23 cellular contexts compared by ENCODE assay signal in genomic region chr1:172427191-172427590, GRCh38. TPM values are rescaled to one million over a fixed set of nuclear protein-coding genes. Genes with fewer than 3 reads are reported as not detected.
"Had no signal": no experiment of that assay in that cellular context is flagged by ENCODE, and none has a peak within 500 bp of the region (broad histone marks: within the 10 kb centered on the region; RNA-seq: fewer than 3 reads in every experiment).

No MANE protein-coding gene starts in this region.

- H3K27me3 ChIP-seq: adrenal gland, breast epithelium, esophagus muscularis mucosa, gastroesophageal sphincter, heart left ventricle, neural progenitor cell, thyroid gland had no signal

- ATAC-seq: gastroesophageal sphincter; heart left ventricle; left ventricle myocardium superior; stimulated activated naive B cell treated with anti-CD40 and anti-IgM and Interleukin-4, amounts not matched to agents 10 μg/mL and 1 μg/mL and 100 μg/mL, for 72 hours had no signal

- H3K4me1 ChIP-seq: breast epithelium, gastroesophageal sphincter had no signal

- H3K27me3 Mint-ChIP-seq: activated CD4-positive, alpha-beta memory T cell treated with anti-CD3 and anti-CD28 coated beads, Interleukin-2, amount 10 ng/mL, durations not matched to agents 7 days and 5 days; progenitor cell of endocrine pancreas; stimulated activated naive B cell treated with anti-CD40 and anti-IgM and Interleukin-4, amounts not matched to agents 10 μg/mL and 1 μg/mL and 100 μg/mL, for 72 hours had no signal

- H3K4me2 ChIP-seq: neural progenitor cell had no signal

- H3K27ac Mint-ChIP-seq: activated CD4-positive, alpha-beta memory T cell treated with anti-CD3 and anti-CD28 coated beads, Interleukin-2, amount 10 ng/mL, durations not matched to agents 7 days and 5 days; neural progenitor cell; progenitor cell of endocrine pancreas; stimulated activated naive B cell treated with anti-CD40 and anti-IgM and Interleukin-4, amounts not matched to agents 10 μg/mL and 1 μg/mL and 100 μg/mL, for 72 hours had no signal

- H3K36me3 ChIP-seq: adrenal gland, breast epithelium, esophagus muscularis mucosa, heart left ventricle, neural progenitor cell, thyroid gland, WERI-Rb-1 had no signal

- H3K9me3 Mint-ChIP-seq: activated CD4-positive, alpha-beta memory T cell treated with anti-CD3 and anti-CD28 coated beads, Interleukin-2, amount 10 ng/mL, durations not matched to agents 7 days and 5 days; neural progenitor cell; stimulated activated naive B cell treated with anti-CD40 and anti-IgM and Interleukin-4, amounts not matched to agents 10 μg/mL and 1 μg/mL and 100 μg/mL, for 72 hours had no signal

- H3K4me3 Mint-ChIP-seq: activated CD4-positive, alpha-beta memory T cell treated with anti-CD3 and anti-CD28 coated beads, Interleukin-2, amount 10 ng/mL, durations not matched to agents 7 days and 5 days; neural progenitor cell; stimulated activated naive B cell treated with anti-CD40 and anti-IgM and Interleukin-4, amounts not matched to agents 10 μg/mL and 1 μg/mL and 100 μg/mL, for 72 hours had no signal

- H3K36me3 Mint-ChIP-seq: neural progenitor cell; stimulated activated naive B cell treated with anti-CD40 and anti-IgM and Interleukin-4, amounts not matched to agents 10 μg/mL and 1 μg/mL and 100 μg/mL, for 72 hours had no signal

- H3K4me1 Mint-ChIP-seq: neural progenitor cell had no signal

- H3K9ac ChIP-seq: neural progenitor cell had no signal

- H3K4me3 ChIP-seq: adrenal gland, breast epithelium, esophagus muscularis mucosa, gastroesophageal sphincter, heart left ventricle, neural progenitor cell, thyroid gland had no signal

- H3K27ac ChIP-seq: adrenal gland, breast epithelium, esophagus muscularis mucosa, gastroesophageal sphincter, neural progenitor cell, thyroid gland, WERI-Rb-1 had no signal

- DNase-seq: activated CD4-positive, alpha-beta memory T cell treated with anti-CD3 and anti-CD28 coated beads, Interleukin-2, amount 10 ng/mL, durations not matched to agents 7 days and 5 days; activated CD4-positive, alpha-beta T cell treated with anti-CD3 and anti-CD28 coated beads for 1 hour; activated CD8-positive, alpha-beta memory T cell treated with anti-CD3 and anti-CD28 coated beads, Interleukin-2, amount 50 U/mL, for 4 hours; activated effector memory CD4-positive, alpha-beta T cell treated with Interleukin-2 at 50 U/mL for 16 hours; activated naive CD4-positive, alpha-beta T cell treated with anti-CD3 and anti-CD28 coated beads, Interleukin-2, amount 50 U/mL, for 16 hours; activated T-cell treated with anti-CD3 and anti-CD28 coated beads, Interleukin-2, amount 50 U/mL, for 48 hours; adrenal gland; cerebellar nuclear complex; effector CD4-positive, alpha-beta T cell; heart left ventricle; left ventricle myocardium superior; stimulated activated naive B cell treated with anti-CD40 and anti-IgM and Interleukin-4, amounts not matched to agents 10 μg/mL and 1 μg/mL and 100 μg/mL, for 72 hours; thyroid gland; WERI-Rb-1 had no signal

- H3K9me3 ChIP-seq: adrenal gland, breast epithelium, esophagus muscularis mucosa, gastroesophageal sphincter, heart left ventricle, thyroid gland had no signal

RNA-seq across cellular contexts. Expression of gene C1orf105, which starts 6.7 kb away (rescaled TPM):
- total RNA-seq: activated CD4-positive, alpha-beta memory T cell treated with anti-CD3 and anti-CD28 coated beads, Interleukin-2, amount 10 ng/mL, durations not matched to agents 7 days and 5 days; astrocyte; breast epithelium; endothelial cell of umbilical vein; esophagus muscularis mucosa; gastroesophageal sphincter; osteoblast; progenitor cell of endocrine pancreas; thyroid gland; ureter had no signal
- polyA plus RNA-seq: endothelial cell of umbilical vein had no signal
